ENCODE assay signal across 19 cellular contexts in genomic region chr3:135018171-135018923, GRCh38.
DNase-seq lines count a peak whose midpoint lies in the region; ATAC-seq and TF ChIP-seq lines count a peak whose summit lies in the region.
"Had no signal": no experiment of that assay in that cellular context is flagged by ENCODE, and none has a peak within 500 bp of the region (broad histone marks: within the 10 kb centered on the region; RNA-seq: fewer than 3 reads in every experiment).

No MANE protein-coding gene starts in this region.

- H3K27ac ChIP-seq in neural progenitor cell, result no peak overlapping the region
- H3K27ac ChIP-seq: coronary artery, esophagus squamous epithelium, right atrium auricular region had no signal

- H3K36me3 Mint-ChIP-seq in neural progenitor cell, result no peaks in the 10 kb centered on the region

- H2AFZ ChIP-seq in neural progenitor cell (replicated peaks), result no peak overlapping the region

- H3K4me3 ChIP-seq in neural progenitor cell, result no peak overlapping the region
- H3K4me3 ChIP-seq: coronary artery, esophagus squamous epithelium, right atrium auricular region had no signal

- H3K36me3 ChIP-seq in neural progenitor cell, result no peaks in the 10 kb centered on the region
- H3K36me3 ChIP-seq: BE2C, esophagus squamous epithelium, right atrium auricular region had no signal

- no peak for DNase-seq in neural progenitor cell (ENCODE audit: low spot score)
- no peak for DNase-seq in NCI-H226
- DNase-seq in germinal center (ENCODE audit: low spot score), result no peak
- DNase-seq: activated CD4-positive, CD25-positive, alpha-beta regulatory T cell treated with anti-CD3 and anti-CD28 coated beads, Interleukin-2, amount 50 U/mL, for 72 hours; activated T-cell treated with anti-CD3 and anti-CD28 coated beads for 4 hours; BE2C; DND-41; esophagus squamous epithelium; HCEC 1CT; hippocampal formation; NCI-H2171 had no signal

- peak overlapping the region; percentile 47 for H3K4me2 ChIP-seq in neural progenitor cell

- no peak overlapping the region for H3K4me3 Mint-ChIP-seq in neural progenitor cell

- H3K9ac ChIP-seq in neural progenitor cell, result no peak overlapping the region

- peaks cover 2% of the 10 kb centered on the region for H3K27me3 Mint-ChIP-seq in neural progenitor cell (ENCODE audit: insufficient read depth, low read depth)

- H3K4me1 Mint-ChIP-seq in neural progenitor cell, result peaks cover 26% of the 10 kb centered on the region

- no peaks in the 10 kb centered on the region for H3K9me3 ChIP-seq in neural progenitor cell (ENCODE audit: low read depth)
- H3K9me3 ChIP-seq: BE2C, esophagus squamous epithelium, right atrium auricular region had no signal

- peak overlapping the region; percentile 7 for H3K27ac Mint-ChIP-seq in neural progenitor cell

- ATAC-seq in GM18517 (IDR thresholded peaks at IDR 0.05; ENCODE audit: unreplicated experiment), result peak; percentile 81
- ATAC-seq in GM21529 (IDR thresholded peaks at IDR 0.05; ENCODE audit: unreplicated experiment), result peak; percentile 86
- peak; percentile 81 for ATAC-seq in HG03060 (IDR thresholded peaks at IDR 0.05; ENCODE audit: low read depth, unreplicated experiment)
- no peak for ATAC-seq in HG03457 (IDR thresholded peaks at IDR 0.05; ENCODE audit: unreplicated experiment)
- ATAC-seq in activated CD4-positive, CD25-positive, alpha-beta regulatory T cell treated with anti-CD3 and anti-CD28 coated beads, Interleukin-2, amount 50 U/mL, for 24 hours, result no peak
- ATAC-seq: left lobe of liver had no signal

- H3K4me1 ChIP-seq in neural progenitor cell, result peaks cover 23% of the 10 kb centered on the region
- H3K4me1 ChIP-seq: BE2C, esophagus squamous epithelium, right atrium auricular region had no signal

- H4K20me1 ChIP-seq in neural progenitor cell (ENCODE audit: low read depth), result no peaks in the 10 kb centered on the region

- peaks cover 9% of the 10 kb centered on the region for H3F3A ChIP-seq in neural progenitor cell (ENCODE audit: low read depth)

- no peaks in the 10 kb centered on the region for H3K79me2 ChIP-seq in neural progenitor cell (ENCODE audit: low read depth)

- TF ChIP-seq CTCF in neural progenitor cell (IDR thresholded peaks at IDR 0.05), result no peak

- H3K9me3 Mint-ChIP-seq in neural progenitor cell, result no peaks in the 10 kb centered on the region

- H3K27me3 ChIP-seq in neural progenitor cell, result no peaks in the 10 kb centered on the region
- H3K27me3 ChIP-seq: BE2C, esophagus squamous epithelium, right atrium auricular region had no signal

Comparison
In these comparisons a context has a peak if more than half of its experiments do, and no peak if none do; other contexts are left out.
1. ATAC-seq: peak in GM18517 (single experiment), GM21529 (single experiment) and HG03060 (single experiment); none in HG03457 (single experiment) and activated CD4-positive, CD25-positive, alpha-beta regulatory T cell treated with anti-CD3 and anti-CD28 coated beads, Interleukin-2, amount 50 U/mL, for 24 hours (0 of 2).